ENCODE assay signal across 8 cellular contexts in genomic region chr19:6753178-6754031, GRCh38. TPM values are rescaled to one million over a fixed set of nuclear protein-coding genes. Genes with fewer than 3 reads are reported as not detected.
DNase-seq lines count a peak whose midpoint lies in the region; ATAC-seq and TF ChIP-seq lines count a peak whose summit lies in the region.

No MANE protein-coding gene starts in this region.

- H3K79me1 ChIP-seq in mesenchymal stem cell (replicated peaks; ENCODE audit: low read length, poor library complexity, severe bottlenecking), result peaks cover 3% of the 10 kb centered on the region

- H4K91ac ChIP-seq in mesenchymal stem cell (ENCODE audit: low read length), result no peak overlapping the region

- peak; percentile 89 for DNase-seq in DND-41
- DNase-seq in HuH-7.5 (ENCODE audit: low spot score), result peak; percentile 96
- peak; percentile 66 for DNase-seq in activated CD4-positive, alpha-beta T cell treated with anti-CD3 and anti-CD28 coated beads for 1 hour
- DNase-seq in ecto neural progenitor cell (ENCODE audit: low spot score), result peak; percentile 97
- DNase-seq in mesenchymal stem cell, result peak; percentile 50
- DNase-seq in stimulated activated CD8-positive, alpha-beta memory T cell treated with anti-CD3 and anti-CD28 coated beads, Interleukin-4, amount 100 ng/mL, for 1 hour (ENCODE audit: low read depth in 2 of 2, low spot score in 1 of 2), result peak; percentile 42 to 60
- DNase-seq in H4 (ENCODE audit: low spot score), result no peak

- peak overlapping the region; percentile 88 for H2AFZ ChIP-seq in DND-41 (ENCODE audit: low read depth, low read length)
- peak overlapping the region; percentile 36 for H2AFZ ChIP-seq in mesenchymal stem cell (ENCODE audit: low read depth, low read length)

- peak overlapping the region in 1 of 2 experiments; percentile 52 for H3K18ac ChIP-seq in mesenchymal stem cell (ENCODE audit: low read depth in 1 of 2, low read length in 2 of 2)

- peak; percentile 58 for TF ChIP-seq CTCF in DND-41 (IDR thresholded peaks at IDR 0.05; ENCODE audit: borderline replicate concordance, extremely low read depth, low read length, poor library complexity, severe bottlenecking)

- H3K79me2 ChIP-seq in DND-41 (ENCODE audit: insufficient read depth, low read length), result no peaks in the 10 kb centered on the region

- no peak overlapping the region for H2BK120ac ChIP-seq in mesenchymal stem cell (ENCODE audit: low read depth, low read length)

- peak overlapping the region; percentile 89 for H3K4me2 ChIP-seq in DND-41 (ENCODE audit: insufficient read depth, low read length)
- peak overlapping the region; percentile 31 for H3K4me2 ChIP-seq in mesenchymal stem cell (ENCODE audit: low read length, poor library complexity, severe bottlenecking)

- no peak overlapping the region for H2BK5ac ChIP-seq in mesenchymal stem cell (ENCODE audit: low read depth, low read length, poor library complexity, severe bottlenecking)

- peak; percentile 90 for ATAC-seq in DND-41 (ENCODE audit: insufficient read depth, low read depth)
- peak; percentile 47 for ATAC-seq in GM21526 (IDR thresholded peaks at IDR 0.05; ENCODE audit: low FRiP score, unreplicated experiment)

- H3K36me3 ChIP-seq in DND-41 (ENCODE audit: insufficient read depth, low read length) (peaks cover 12% of the 10 kb centered on the region), mesenchymal stem cell (ENCODE audit: control insufficient read depth in 1 of 2, insufficient read depth in 2 of 2, low read depth in 1 of 2, low read length in 2 of 2) (peaks cover 36 to 53% of the 10 kb centered on the region in 2 experiments)

- H4K20me1 ChIP-seq in DND-41 (ENCODE audit: insufficient read depth, low read length), result no peaks in the 10 kb centered on the region

- H2BK15ac ChIP-seq in mesenchymal stem cell (ENCODE audit: low read depth, poor library complexity, severe bottlenecking), result no peak overlapping the region

- no peak overlapping the region for H3K23ac ChIP-seq in mesenchymal stem cell (ENCODE audit: low read length in 2 of 2)

- H3K4me3 ChIP-seq in DND-41 (ENCODE audit: low read depth in 1 of 2, low read length in 2 of 2) (peak overlapping the region in 1 of 2 experiments; percentile 60; a peak in 3 of 4 replicates), mesenchymal stem cell (ENCODE audit: insufficient read depth in 1 of 2, low read depth in 1 of 2, low read length in 2 of 2) (peak overlapping the region in 1 of 2 experiments; percentile 74)

- H3K9ac ChIP-seq in DND-41 (ENCODE audit: low read depth, low read length) (peak overlapping the region; percentile 49), mesenchymal stem cell (ENCODE audit: low read length) (peak overlapping the region; percentile 55)

- 36% methylated on average over 48 of the region's 50 CpGs for WGBS in mesenchymal stem cell

- peak overlapping the region; percentile 3 for H4K8ac ChIP-seq in mesenchymal stem cell (ENCODE audit: low read length)

- H2BK12ac ChIP-seq in mesenchymal stem cell (ENCODE audit: low read length in 2 of 2), result no peak overlapping the region

- no peaks in the 10 kb centered on the region for H3K27me3 ChIP-seq in DND-41 (ENCODE audit: insufficient read depth, low read length, poor library complexity)
- H3K27me3 ChIP-seq in mesenchymal stem cell (ENCODE audit: control insufficient read depth in 1 of 2, insufficient read depth in 1 of 2, low read length in 2 of 2), result no peaks in the 10 kb centered on the region

- peak overlapping the region; percentile 69 for H3K27ac ChIP-seq in DND-41 (ENCODE audit: low read length)
- no peak overlapping the region for H3K27ac ChIP-seq in mesenchymal stem cell (ENCODE audit: low read length, poor library complexity, severe bottlenecking)

- H3K4ac ChIP-seq in mesenchymal stem cell (ENCODE audit: low read depth in 1 of 2, low read length in 2 of 2), result no peak overlapping the region

- no peak overlapping the region for H3K14ac ChIP-seq in mesenchymal stem cell (ENCODE audit: low read length in 2 of 2)

- H2AK5ac ChIP-seq in mesenchymal stem cell (ENCODE audit: low read length, severe bottlenecking), result no peak overlapping the region

- H3K9me3 ChIP-seq in DND-41 (ENCODE audit: insufficient read depth, low read length, severe bottlenecking) (no peaks in the 10 kb centered on the region), mesenchymal stem cell (ENCODE audit: control insufficient read depth, low read length) (no peaks in the 10 kb centered on the region)

- H3K4me1 ChIP-seq in DND-41 (ENCODE audit: insufficient read depth, low read length) (peaks cover 16% of the 10 kb centered on the region), mesenchymal stem cell (ENCODE audit: control insufficient read depth, insufficient read depth, low read depth, low read length) (peaks cover 12% of the 10 kb centered on the region)

RNA-seq across cellular contexts. Expression of gene SH2D3A, which starts 13.8 kb away (rescaled TPM):
- not detected for polyA plus RNA-seq in mesenchymal stem cell (2013, experiment 1 of 2)
- 0.07 TPM for polyA plus RNA-seq in mesenchymal stem cell (2013, experiment 2 of 2)
- not detected in 2 replicates for total RNA-seq in H4 (2014; rRNA removed; shearing (Covaris generic))

RNA-seq across cellular contexts. Expression of gene TRIP10, which starts 13.9 kb away (rescaled TPM):
- 53.2 TPM for polyA plus RNA-seq in mesenchymal stem cell (2013, experiment 1 of 2)
- 50.7 TPM for polyA plus RNA-seq in mesenchymal stem cell (2013, experiment 2 of 2)
- 29.5 and 91.7 TPM in 2 replicates for total RNA-seq in H4 (2014; rRNA removed; shearing (Covaris generic))

RNA-seq across cellular contexts. Expression of gene GPR108, which starts 16.0 kb away (rescaled TPM):
- 63.6 TPM for polyA plus RNA-seq in mesenchymal stem cell (2013, experiment 1 of 2)
- polyA plus RNA-seq in mesenchymal stem cell (2013, experiment 2 of 2), result 61.8 TPM
- 65.4 and 81.8 TPM in 2 replicates for total RNA-seq in H4 (2014; rRNA removed; shearing (Covaris generic))

RNA-seq across cellular contexts. Expression of gene VAV1, which starts 19.1 kb away (rescaled TPM):
- not detected for polyA plus RNA-seq in mesenchymal stem cell (2013, experiment 1 of 2)
- not detected for polyA plus RNA-seq in mesenchymal stem cell (2013, experiment 2 of 2)
- 0.06 TPM in 1 of 2 replicates, not detected in the other for total RNA-seq in H4 (2014; rRNA removed; shearing (Covaris generic))

RNA-seq across cellular contexts. Expression of gene C3, which starts 33.0 kb away (rescaled TPM):
- 2.3 TPM for polyA plus RNA-seq in mesenchymal stem cell (2013, experiment 1 of 2)
- polyA plus RNA-seq in mesenchymal stem cell (2013, experiment 2 of 2), result 2.7 TPM
- total RNA-seq in H4 (2014; rRNA removed; shearing (Covaris generic)), result 4.7 and 9.1 TPM in 2 replicates
